16 cellular contexts compared by ENCODE assay signal in genomic region chr3:157551961-157552360, GRCh38. TPM values are rescaled to one million over a fixed set of nuclear protein-coding genes. Genes with fewer than 3 reads are reported as not detected.
"Had no signal": no experiment of that assay in that cellular context is flagged by ENCODE, and none has a peak within 500 bp of the region (broad histone marks: within the 10 kb centered on the region; RNA-seq: fewer than 3 reads in every experiment).

No MANE protein-coding gene starts in this region.

- H3K27ac Mint-ChIP-seq: activated B cell treated with CpG ODN at 0.5 μM for 24 hours; activated naive CD8-positive, alpha-beta T cell treated with anti-CD3 and anti-CD28 coated beads for 36 hours; effector memory CD8-positive, alpha-beta T cell; natural killer cell had no signal

- DNase-seq: activated B cell treated with CpG ODN at 0.5 μM for 24 hours; activated CD4-positive, alpha-beta T cell treated with anti-CD3 and anti-CD28 coated beads for 48 hours; activated CD8-positive, alpha-beta memory T cell treated with anti-CD3 and anti-CD28 coated beads for 24 hours; activated CD8-positive, alpha-beta memory T cell treated with anti-CD3 and anti-CD28 coated beads, Interleukin-2, amount 50 U/mL, for 48 hours; activated gamma-delta T cell treated with Interleukin-2 at 50 U/mL for 16 hours; activated naive CD8-positive, alpha-beta T cell treated with anti-CD3 and anti-CD28 coated beads for 36 hours; amniotic stem cell; dermis blood vessel endothelial cell; effector memory CD8-positive, alpha-beta T cell; mesendoderm; natural killer cell; stimulated activated naive CD4-positive, alpha-beta T cell; T-helper 1 cell; T-helper 9 cell; tibial artery had no signal

- H3K36me3 Mint-ChIP-seq: activated naive CD8-positive, alpha-beta T cell treated with anti-CD3 and anti-CD28 coated beads for 36 hours; natural killer cell had no signal

- H3K4me3 Mint-ChIP-seq: activated B cell treated with CpG ODN at 0.5 μM for 24 hours; activated naive CD8-positive, alpha-beta T cell treated with anti-CD3 and anti-CD28 coated beads for 36 hours; effector memory CD8-positive, alpha-beta T cell; natural killer cell had no signal

- H3K4me1 Mint-ChIP-seq: activated B cell treated with CpG ODN at 0.5 μM for 24 hours; activated naive CD8-positive, alpha-beta T cell treated with anti-CD3 and anti-CD28 coated beads for 36 hours; natural killer cell had no signal

- ATAC-seq: effector memory CD8-positive, alpha-beta T cell; natural killer cell; sciatic nerve had no signal

RNA-seq across cellular contexts. Expression of gene VEPH1, which starts 48.7 kb away (rescaled TPM):
- total RNA-seq: activated B cell treated with CpG ODN at 0.5 μM for 24 hours; activated naive CD8-positive, alpha-beta T cell treated with anti-CD3 and anti-CD28 coated beads for 36 hours had no signal
